ENCODE assay signal across 1 cellular context in the genomic region with DNA sequence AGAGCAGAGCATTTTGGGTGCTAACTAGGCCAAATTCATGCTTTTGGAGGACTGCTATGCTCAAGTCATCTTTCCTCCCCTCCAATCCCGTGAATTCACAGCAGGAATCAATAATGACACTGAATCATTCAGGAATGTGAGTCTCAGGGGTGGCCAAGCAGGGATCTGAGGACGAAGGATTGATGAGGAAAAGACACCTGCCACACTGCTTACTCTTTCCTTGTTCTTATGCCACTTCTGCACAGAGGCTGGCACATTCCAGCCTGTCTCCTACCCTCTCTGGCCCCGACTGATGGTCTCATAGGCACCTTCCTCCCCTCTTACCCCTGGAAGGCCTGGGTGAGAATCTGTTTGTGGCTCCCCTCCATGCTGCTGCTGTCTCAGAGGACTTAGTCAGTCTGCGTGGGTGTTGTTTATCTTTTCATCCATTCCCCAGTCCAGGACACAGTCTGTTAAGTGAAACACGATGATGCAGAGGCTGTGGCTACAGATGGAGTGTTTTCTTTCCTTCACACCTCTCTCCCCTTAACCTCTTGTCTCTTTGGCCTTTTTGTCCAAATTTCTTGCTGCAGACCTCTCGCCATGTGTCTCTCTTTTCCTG.
TF ChIP-seq lines count a peak whose summit lies in the region.

No MANE protein-coding gene starts in this region.

TF ChIP-seq in SK-N-SH, 30 proteins besides CTCF, POLR2A, EP300 and RAD21 (continued from another document):
- no peak; the same call in 1 of the 2 replicates for TF ChIP-seq FOSL2 (IDR thresholded peaks at IDR 0.05; ENCODE audit: borderline replicate concordance, low read depth)
- no peak for TF ChIP-seq ELF1 (IDR thresholded peaks at IDR 0.05)
- TF ChIP-seq SMC3 (IDR thresholded peaks at IDR 0.05; ENCODE audit: low read depth, low read length): no peak
- no peak for TF ChIP-seq FOXM1 (IDR thresholded peaks at IDR 0.05; ENCODE audit: low read depth)
- TF ChIP-seq, protein P1, sequence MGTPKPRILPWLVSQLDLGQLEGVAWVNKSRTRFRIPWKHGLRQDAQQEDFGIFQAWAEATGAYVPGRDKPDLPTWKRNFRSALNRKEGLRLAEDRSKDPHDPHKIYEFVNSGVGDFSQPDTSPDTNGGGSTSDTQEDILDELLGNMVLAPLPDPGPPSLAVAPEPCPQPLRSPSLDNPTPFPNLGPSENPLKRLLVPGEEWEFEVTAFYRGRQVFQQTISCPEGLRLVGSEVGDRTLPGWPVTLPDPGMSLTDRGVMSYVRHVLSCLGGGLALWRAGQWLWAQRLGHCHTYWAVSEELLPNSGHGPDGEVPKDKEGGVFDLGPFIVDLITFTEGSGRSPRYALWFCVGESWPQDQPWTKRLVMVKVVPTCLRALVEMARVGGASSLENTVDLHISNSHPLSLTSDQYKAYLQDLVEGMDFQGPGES (IDR thresholded peaks at IDR 0.05; ENCODE audit: low read depth, low read length): no peak
- no peak for TF ChIP-seq POLR2AphosphoS5 (IDR thresholded peaks at IDR 0.05; ENCODE audit: low read depth, low read length)
- no peak for TF ChIP-seq RXRA (IDR thresholded peaks at IDR 0.05; ENCODE audit: borderline replicate concordance, low read depth)
- no peak for TF ChIP-seq MEF2A (IDR thresholded peaks at IDR 0.05; ENCODE audit: borderline replicate concordance, low read depth)
- TF ChIP-seq MAX (IDR thresholded peaks at IDR 0.05; ENCODE audit: low read depth): peak; percentile 44
- TF ChIP-seq USF2 (IDR thresholded peaks at IDR 0.05; ENCODE audit: borderline replicate concordance, low read depth, low read length): no peak
- 0 out of 2 replicates have a peak, but pooled peaks have one; percentile 12 for TF ChIP-seq TEAD4 (IDR thresholded peaks at IDR 0.05; ENCODE audit: borderline replicate concordance, insufficient read depth)
- TF ChIP-seq TCF12 (IDR thresholded peaks at IDR 0.05): peak; percentile 77
- no peak for TF ChIP-seq TAF1 (IDR thresholded peaks at IDR 0.05; ENCODE audit: borderline replicate concordance, low read depth, low read length)
TF ChIP-seq in SK-N-SH: peak in this region for 5.
